27 cellular contexts compared by ENCODE assay signal in the genomic region with DNA sequence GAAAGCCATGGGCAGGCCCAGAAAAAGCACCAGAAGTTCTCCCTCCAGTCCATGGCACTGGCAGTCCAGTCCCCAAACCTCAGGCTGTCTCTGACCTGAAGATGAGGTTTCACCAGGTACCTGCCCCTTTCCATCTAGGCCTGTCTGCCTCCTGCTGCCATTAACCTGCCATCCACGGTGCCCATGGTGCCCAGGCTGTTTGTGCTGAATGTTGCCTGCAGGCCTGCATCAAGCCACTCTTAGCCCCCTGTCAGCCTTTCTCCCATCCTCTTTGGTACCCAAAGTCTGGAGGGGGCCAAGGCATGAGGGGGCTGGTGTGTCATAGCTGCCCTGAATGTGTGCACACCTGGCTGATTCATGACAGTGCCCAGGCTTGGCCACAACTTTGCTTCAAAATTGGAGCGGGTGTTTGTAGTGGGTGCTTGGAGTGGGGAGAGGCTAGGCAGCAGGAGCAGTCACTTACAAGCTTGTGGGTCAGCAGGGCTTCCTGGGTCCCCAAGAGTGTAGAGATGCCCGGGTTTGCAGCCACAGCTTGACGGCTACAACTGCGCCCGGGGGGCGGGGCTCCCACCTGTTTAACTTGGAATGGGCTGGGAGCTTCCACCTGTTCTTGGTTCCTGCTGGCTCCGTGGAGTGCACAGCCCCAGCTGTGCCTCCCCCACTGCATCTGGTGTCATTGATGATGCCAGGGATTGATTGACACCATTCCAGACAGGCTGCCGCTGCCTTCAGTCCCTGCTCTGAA.
"Had no signal": no experiment of that assay in that cellular context is flagged by ENCODE, and none has a peak within 500 bp of the region (broad histone marks: within the 10 kb centered on the region; RNA-seq: fewer than 3 reads in every experiment).

No MANE protein-coding gene starts in this region.

- H3K9me3 Mint-ChIP-seq: central memory CD8-positive, alpha-beta T cell had no signal

- DNase-seq: activated CD4-positive, alpha-beta T cell treated with anti-CD3 and anti-CD28 coated beads for 4 hours; activated CD4-positive, alpha-beta T cell treated with anti-CD3 and anti-CD28 coated beads, Interleukin-2, amount 50 U/mL, for 4 hours; activated naive CD4-positive, alpha-beta T cell; activated T-cell treated with anti-CD3 and anti-CD28 coated beads for 4 hours; activated T-cell treated with anti-CD3 and anti-CD28 coated beads, Interleukin-2, amount 50 U/mL, for 72 hours; effector memory CD4-positive, alpha-beta T cell; gastrocnemius medialis; glutamatergic neuron; midbrain; naive thymus-derived CD8-positive, alpha-beta T cell; occipital lobe; stimulated activated CD4-positive, alpha-beta T cell treated with anti-CD3 and anti-CD28 coated beads, Interleukin-15, amount 100 ng/mL, for 24 hours; stimulated activated CD4-positive, alpha-beta T cell treated with anti-CD3 and anti-CD28 coated beads, Interleukin-2, amount 100 ng/mL, for 24 hours; stimulated activated naive B cell treated with anti-CD40 and anti-IgM and Interleukin-4, amounts not matched to agents 10 μg/mL and 1 μg/mL and 100 μg/mL, for 72 hours; uterus had no signal

- H3K4me1 ChIP-seq: breast epithelium, gastrocnemius medialis, parathyroid adenoma, right atrium auricular region, suprapubic skin, tibial artery, uterus had no signal

- H3K36me3 ChIP-seq: breast epithelium, gastrocnemius medialis, right atrium auricular region, suprapubic skin, tibial artery, uterus had no signal

- FAIRE-seq: colon, islet of Langerhans, TTC549 had no signal

- H3K4me3 ChIP-seq: breast epithelium, gastrocnemius medialis, right atrium auricular region, suprapubic skin, tibial artery, uterus had no signal

- H3K9ac ChIP-seq: parathyroid adenoma had no signal

- ATAC-seq: activated naive CD4-positive, alpha-beta T cell treated with anti-CD3 and anti-CD28 coated beads, Interleukin-2, amount 50 U/mL, for 72 hours; activated T-cell treated with anti-CD3 and anti-CD28 coated beads, Interleukin-2, amount 50 U/mL, for 72 hours; gastrocnemius medialis; naive thymus-derived CD8-positive, alpha-beta T cell; stimulated activated naive B cell treated with anti-CD40 and anti-IgM and Interleukin-4, amounts not matched to agents 10 μg/mL and 1 μg/mL and 100 μg/mL, for 72 hours had no signal

- H3K4me1 Mint-ChIP-seq: central memory CD8-positive, alpha-beta T cell; naive thymus-derived CD8-positive, alpha-beta T cell; neural crest cell had no signal

- H3K27ac ChIP-seq: breast epithelium, gastrocnemius medialis, parathyroid adenoma, right atrium auricular region, suprapubic skin, tibial artery, uterus, VCaP had no signal

- H3K9me3 ChIP-seq: gastrocnemius medialis, right atrium auricular region, uterus had no signal

- H3K27me3 ChIP-seq: breast epithelium, gastrocnemius medialis, right atrium auricular region, suprapubic skin, tibial artery, uterus had no signal

- H3K4me3 Mint-ChIP-seq: activated T-cell treated with anti-CD3 and anti-CD28 coated beads, Interleukin-2, amount 50 U/mL, for 72 hours; central memory CD8-positive, alpha-beta T cell; naive thymus-derived CD8-positive, alpha-beta T cell; neural crest cell; stimulated activated naive B cell treated with anti-CD40 and anti-IgM and Interleukin-4, amounts not matched to agents 10 μg/mL and 1 μg/mL and 100 μg/mL, for 72 hours had no signal

- H3K27ac Mint-ChIP-seq: activated naive CD4-positive, alpha-beta T cell treated with anti-CD3 and anti-CD28 coated beads, Interleukin-2, amount 50 U/mL, for 72 hours; activated T-cell treated with anti-CD3 and anti-CD28 coated beads, Interleukin-2, amount 50 U/mL, for 72 hours; naive thymus-derived CD8-positive, alpha-beta T cell; stimulated activated naive B cell treated with anti-CD40 and anti-IgM and Interleukin-4, amounts not matched to agents 10 μg/mL and 1 μg/mL and 100 μg/mL, for 72 hours had no signal

- H3K27me3 Mint-ChIP-seq: central memory CD8-positive, alpha-beta T cell; naive thymus-derived CD8-positive, alpha-beta T cell; stimulated activated naive B cell treated with anti-CD40 and anti-IgM and Interleukin-4, amounts not matched to agents 10 μg/mL and 1 μg/mL and 100 μg/mL, for 72 hours had no signal
